ENCODE assay signal across 8 cellular contexts in genomic region chr17:31495049-31495885, GRCh38.
DNase-seq lines count a peak whose midpoint lies in the region; ATAC-seq, FAIRE-seq and TF ChIP-seq lines count a peak whose summit lies in the region.

No MANE protein-coding gene starts in this region.

- no peak overlapping the region for H3K4me3 ChIP-seq in HepG2 (replicated peaks in 1 of 3; ENCODE audit: insufficient read depth in 1 of 3, low read depth in 2 of 3, low read length in 3 of 3)

- H3K27ac ChIP-seq in C4-2B = peak overlapping the region; percentile 45
- H3K27ac ChIP-seq in HepG2 (ENCODE audit: extremely low read length, insufficient read depth, low read length) = peak overlapping the region; percentile 51

- TF ChIP-seq CTCF in C4-2B (conservative IDR thresholded peaks at IDR 0.05) (no peak), HepG2 (CRISPR knock-in tag; IDR thresholded peaks at IDR 0.05) (no peak)

- H3K4me2 ChIP-seq in HepG2 (ENCODE audit: low read depth, low read length) = no peak overlapping the region

- no peak for TF ChIP-seq RAD21 in HepG2 (CRISPR knock-in tag; IDR thresholded peaks at IDR 0.05)

- 96% methylated on average over 10 of the region's 10 CpGs for WGBS in HepG2 (ENCODE audit: low lambda C conversion rate)

- BruUV-seq in HepG2 (replicated peaks; lab: Mats Ljungman, UMichigan) = no TSS peak

- H3K9me3 ChIP-seq in HepG2 (ENCODE audit: low read length) = no peaks in the 10 kb centered on the region

- no peak for TF ChIP-seq POLR2A in HepG2 (IDR thresholded peaks at IDR 0.05; ENCODE audit: insufficient read depth in 1 of 2, low read depth in 2 of 2, low read length in 2 of 2)

- H3K4me1 Mint-ChIP-seq in T-helper 2 cell treated with Interferon-gamma antibody and Interleukin-4, amounts not matched to agents 5 μg/mL and 100 μg/mL, for 36 hours (ENCODE audit: low read depth) = peaks cover 66% of the 10 kb centered on the region

- in situ Hi-C loops in HepG2 (cut with HindIII; ENCODE audit: extremely low pct_ligation_motif_present, low pct_unique_long_range_greater_than_20kb) = no loop called here

- peaks cover 100% of the 10 kb centered on the region for H3K4me1 ChIP-seq in HepG2 (ENCODE audit: insufficient read depth, low read length)

- H2AFZ ChIP-seq in HepG2 (ENCODE audit: low read length) = no peak overlapping the region

- ATAC-seq in HepG2 (no peak), GM19395 (IDR thresholded peaks at IDR 0.05; ENCODE audit: unreplicated experiment) (no peak)

- peak; percentile 58 for DNase-seq in HT-29 (ENCODE audit: low spot score)
- DNase-seq in T-helper 2 cell treated with Interferon-gamma antibody and Interleukin-4, amounts not matched to agents 5 μg/mL and 100 μg/mL, for 36 hours (ENCODE audit: low spot score) = no peak
- no peak for DNase-seq in HepG2 (ENCODE audit: low spot score)
- no peak for DNase-seq in stimulated activated CD4-positive, alpha-beta T cell treated with anti-CD3 and anti-CD28 coated beads, Interleukin-2, amount 100 ng/mL, for 24 hours
- DNase-seq in Ammon's horn (ENCODE audit: low spot score) = no peak
- no peak for DNase-seq in OCI-M1 (lab: John Stamatoyannopoulos, UW)

- H3K27ac Mint-ChIP-seq in T-helper 2 cell treated with Interferon-gamma antibody and Interleukin-4, amounts not matched to agents 5 μg/mL and 100 μg/mL, for 36 hours = peak overlapping the region; percentile 92

- no peaks in the 10 kb centered on the region for H3K27me3 Mint-ChIP-seq in T-helper 2 cell treated with Interferon-gamma antibody and Interleukin-4, amounts not matched to agents 5 μg/mL and 100 μg/mL, for 36 hours (ENCODE audit: low read depth)

- no peak for FAIRE-seq in HepG2 (lab: Jason Lieb, UNC)

- CTCF ChIA-PET in HepG2 (lab: Yijun Ruan, JAX; ENCODE audit: low intra/inter-chr PET ratio, low total read pairs) = no interaction called here

- H3K9me3 Mint-ChIP-seq in T-helper 2 cell treated with Interferon-gamma antibody and Interleukin-4, amounts not matched to agents 5 μg/mL and 100 μg/mL, for 36 hours = no peaks in the 10 kb centered on the region

- peaks cover 6% of the 10 kb centered on the region for H3K36me3 Mint-ChIP-seq in T-helper 2 cell treated with Interferon-gamma antibody and Interleukin-4, amounts not matched to agents 5 μg/mL and 100 μg/mL, for 36 hours (ENCODE audit: low read depth)

- POLR2A ChIA-PET in HepG2 (lab: Yijun Ruan, JAX) = no interaction called here

- no peak overlapping the region for H3K9ac ChIP-seq in HepG2 (ENCODE audit: insufficient read depth, low read depth, low read length)

- H3K4me3 Mint-ChIP-seq in T-helper 2 cell treated with Interferon-gamma antibody and Interleukin-4, amounts not matched to agents 5 μg/mL and 100 μg/mL, for 36 hours = peak overlapping the region; percentile 63

- H4K20me1 ChIP-seq in HepG2 (ENCODE audit: insufficient read depth, low read length) = no peaks in the 10 kb centered on the region; the same call in 1 of the 2 replicates

- TF ChIP-seq EP300 in HepG2 (IDR thresholded peaks at IDR 0.05; ENCODE audit: low read depth in 2 of 2, low read length in 2 of 2) (no peak), HepG2 (CRISPR knock-in tag; IDR thresholded peaks at IDR 0.05; ENCODE audit: borderline replicate concordance) (no peak)

- H3K36me3 ChIP-seq in HepG2 (replicated peaks in 1 of 2; ENCODE audit: control insufficient read depth in 1 of 2, insufficient read depth in 2 of 2, low read length in 2 of 2) = peaks cover 4 to 12% of the 10 kb centered on the region in 2 experiments; a peak in 2 of 5 replicates

- intact Hi-C loops in HepG2 (cut with micrococcal nuclease; ENCODE audit: unreplicated experiment) = no loop called here

- H3K27me3 ChIP-seq in HepG2 (ENCODE audit: control insufficient read depth in 1 of 2, insufficient read depth in 2 of 2, low read length in 2 of 2) = no peaks in the 10 kb centered on the region

- H3K79me2 ChIP-seq in HepG2 (ENCODE audit: insufficient read depth, low read length) = peaks cover 87% of the 10 kb centered on the region

TF ChIP-seq in HepG2, 621 proteins besides CTCF, POLR2A, EP300 and RAD21:
- peak; percentile 32; the same call in 1 of the 2 replicates for TF ChIP-seq ZNF687 (CRISPR knock-in tag; IDR thresholded peaks at IDR 0.05)
- peak; percentile 26; the same call in 1 of the 2 replicates for TF ChIP-seq FOXA3 (CRISPR knock-in tag; IDR thresholded peaks at IDR 0.05)
- TF ChIP-seq ZNF557 (CRISPR knock-in tag; IDR thresholded peaks at IDR 0.05) = no peak
- TF ChIP-seq HNRNPL (IDR thresholded peaks at IDR 0.05; ENCODE audit: low read depth, low read length) = 0 out of 2 replicates have a peak, but pooled peaks have one; percentile 31
- peak in 1 of 2 experiments; percentile 45; a peak in 1 of 4 replicates for TF ChIP-seq ATF4 (CRISPR knock-in tag; IDR thresholded peaks at IDR 0.05)
- TF ChIP-seq KMT2B (CRISPR knock-in tag; IDR thresholded peaks at IDR 0.05) = no peak
- TF ChIP-seq ZNF460 (CRISPR knock-in tag; IDR thresholded peaks at IDR 0.05; ENCODE audit: borderline replicate concordance) = peak; percentile 28; the same call in 1 of the 2 replicates
